Comparison of ENCODE assay signal across 26 cellular contexts in the genomic region with DNA sequence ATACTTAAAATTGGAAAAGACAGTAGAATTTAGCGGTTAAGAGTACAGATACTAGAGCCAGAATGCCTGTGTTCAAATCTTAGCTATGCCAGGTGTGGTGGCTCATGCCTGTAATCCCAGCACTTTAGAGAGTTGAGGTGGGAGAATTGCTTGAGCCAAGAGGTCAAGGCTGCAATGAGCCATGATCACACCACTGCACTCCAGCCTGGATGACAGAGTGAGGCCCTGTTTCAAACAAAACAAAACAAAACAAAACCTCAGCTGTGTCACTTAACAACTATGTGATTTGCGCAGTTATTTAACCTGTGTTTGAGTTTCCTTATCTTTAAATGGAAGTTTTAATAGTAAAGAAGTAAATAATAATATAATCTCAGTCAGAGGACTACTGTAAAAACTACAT.
"Had no signal": no experiment of that assay in that cellular context is flagged by ENCODE, and none has a peak within 500 bp of the region (broad histone marks: within the 10 kb centered on the region; RNA-seq: fewer than 3 reads in every experiment).

No MANE protein-coding gene starts in this region.

- H2AFZ ChIP-seq: hepatocyte had no signal

- ATAC-seq: activated CD4-positive, CD25-positive, alpha-beta regulatory T cell treated with anti-CD3 and anti-CD28 coated beads, Interleukin-2, amount 50 U/mL, for 24 hours; activated T-cell treated with anti-CD3 and anti-CD28 coated beads, Interleukin-2, amount 50 U/mL, for 72 hours; left cardiac atrium; mucosa of descending colon; sciatic nerve; stimulated activated naive B cell treated with anti-CD40 and anti-IgM and Interleukin-4, amounts not matched to agents 10 μg/mL and 1 μg/mL and 100 μg/mL, for 72 hours had no signal

- H3K9me3 ChIP-seq: mucosa of descending colon, thoracic aorta, upper lobe of left lung had no signal

- H3K4me2 ChIP-seq: hepatocyte, smooth muscle cell had no signal

- H3K27ac ChIP-seq: hepatocyte, thoracic aorta, upper lobe of left lung, VCaP had no signal

- H3K4me3 ChIP-seq: hepatocyte, mucosa of descending colon, smooth muscle cell, thoracic aorta, upper lobe of left lung had no signal

- H3K4me1 ChIP-seq: upper lobe of left lung had no signal

- DNase-seq: activated CD4-positive, alpha-beta memory T cell treated with anti-CD3 and anti-CD28 coated beads, Interleukin-2, amount 10 ng/mL, durations not matched to agents 7 days and 5 days; activated CD4-positive, alpha-beta T cell treated with anti-CD3 and anti-CD28 coated beads, Interleukin-2, amount 10 ng/mL, durations not matched to agents 24 days and 14 days; activated effector memory CD4-positive, alpha-beta T cell treated with anti-CD3 and anti-CD28 coated beads, Interleukin-2, amount 50 U/mL, for 16 hours; activated naive CD4-positive, alpha-beta T cell treated with anti-CD3 and anti-CD28 coated beads, Interleukin-2, amount 10 ng/mL, durations not matched to agents 7 days and 5 days; activated T-cell treated with anti-CD3 and anti-CD28 coated beads, Interleukin-2, amount 50 U/mL, for 72 hours; anterior cingulate cortex; central memory CD4-positive, alpha-beta T cell; effector memory CD4-positive, alpha-beta T cell; foreskin melanocyte; glutamatergic neuron; immature natural killer cell; left cardiac atrium; mesendoderm; mucosa of descending colon; nephron progenitor cell; nucleus accumbens; stimulated activated CD4-positive, alpha-beta T cell treated with anti-CD3 and anti-CD28 coated beads, Interleukin-15, amount 100 ng/mL, for 24 hours; stimulated activated CD8-positive, alpha-beta memory T cell treated with anti-CD3 and anti-CD28 coated beads, Interleukin-4, amount 100 ng/mL, for 48 hours; stimulated activated naive B cell treated with anti-CD40 and anti-IgM and Interleukin-4, amounts not matched to agents 10 μg/mL and 1 μg/mL and 100 μg/mL, for 72 hours; upper lobe of left lung had no signal

- H3K27me3 ChIP-seq: hepatocyte, upper lobe of left lung had no signal
